Comparison of ENCODE assay signal across 8 cellular contexts in the genomic region with DNA sequence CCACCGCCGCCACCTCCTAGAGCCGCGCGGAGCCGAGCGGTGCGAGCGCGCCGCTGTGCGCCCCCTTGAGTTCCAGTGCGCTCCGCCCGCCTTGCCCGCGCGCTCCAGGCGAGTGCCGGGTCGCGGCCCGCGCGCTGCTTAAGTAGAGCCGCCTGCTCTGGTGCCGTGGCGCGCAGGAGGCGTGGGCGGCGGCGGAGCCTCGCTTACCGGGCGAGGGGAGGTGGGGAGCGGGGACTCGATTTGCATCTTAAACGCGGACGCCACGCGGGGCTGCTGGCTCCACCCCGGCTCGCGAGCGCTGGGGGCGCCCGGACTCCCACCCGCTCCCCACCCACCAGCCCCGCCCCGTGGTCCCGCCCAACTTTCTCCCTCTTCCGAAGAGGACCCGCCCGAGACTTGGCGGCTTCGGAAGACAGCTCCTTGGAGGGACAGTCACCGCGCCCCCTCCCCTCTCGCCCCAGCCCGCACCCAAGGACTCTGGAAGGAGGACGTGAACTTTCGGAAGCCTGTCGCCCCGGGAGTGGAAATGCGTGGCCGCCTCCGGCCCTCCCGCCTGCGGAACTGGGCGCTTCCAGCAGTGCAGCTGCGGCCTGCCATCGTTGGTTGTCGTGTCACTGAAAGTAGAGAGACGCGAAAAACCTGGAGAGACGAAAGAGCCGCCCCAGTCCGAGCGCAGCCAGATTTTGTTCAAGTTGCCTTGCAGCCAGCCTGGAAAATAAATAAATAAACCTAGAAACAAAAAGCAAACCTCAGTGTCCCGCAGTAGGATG. TPM values are rescaled to one million over a fixed set of nuclear protein-coding genes. Genes with fewer than 3 reads are reported as not detected.
DNase-seq lines count a peak whose midpoint lies in the region; TF ChIP-seq lines count a peak whose summit lies in the region.

TSS of gene KCTD12 (minus strand) at position 114 of the 770 bp plus-strand sequence. CDS start 257 bp downstream, outside the sequence.

- POLR2A ChIA-PET in HEK293T (lab: Yijun Ruan, JAX) = interaction anchor here (0.5 to 3.0 kb wide), 7 partner anchors 9 to 529 kb away, joined by 3 to 20 read pairs (median 4); no protein-coding TSS in a partner anchor

- H3K36me3 ChIP-seq in skeletal muscle satellite cell (ENCODE audit: insufficient read depth, low read length) = no peaks in the 10 kb centered on the region

- CTCF ChIA-PET in HEK293T (lab: Yijun Ruan, JAX) = interaction anchor here (0.5 to 2.4 kb wide), 10 partner anchors 11 to 592 kb away, joined by 3 to 8 read pairs (median 3); no protein-coding TSS in a partner anchor

- peak within 1 kb of the TSS; percentile 85 for H3K9ac ChIP-seq in skeletal muscle satellite cell (ENCODE audit: low read depth, low read length)

- TF ChIP-seq CTCF in GM12874 (IDR thresholded peaks at IDR 0.05; ENCODE audit: insufficient read depth, low read depth, low read length) (peak; percentile 40; the same call in 1 of the 2 replicates), NB4 (IDR thresholded peaks at IDR 0.05; ENCODE audit: low read depth, low read length) (peak; percentile 5)

- peak; percentile 90 for DNase-seq in HEK293T (ENCODE audit: extremely low spot score)
- peak; percentile 83 for DNase-seq in NB4 (ENCODE audit: low read depth)
- DNase-seq in UCSD-AML1 (lab: John Stamatoyannopoulos, UW; ENCODE audit: unreplicated experiment) = peak; percentile 76
- DNase-seq in brain pericyte (ENCODE audit: low read depth, low spot score) = peak; percentile 63
- no peak for DNase-seq in NCI-H446 treated with DMSO at 0.1 percent for 48 hours (lab: John Stamatoyannopoulos, UW)

- no peak for TF ChIP-seq POLR2A in NB4 (IDR thresholded peaks at IDR 0.05; ENCODE audit: extremely low read depth, insufficient read length)

- H3K4me3 ChIP-seq in NB4 (ENCODE audit: low read depth, low read length) (peak within 1 kb of the TSS; percentile 21), iPS-18c (ENCODE audit: insufficient read depth, low read depth, low read length) (peak within 1 kb of the TSS; percentile 63), skeletal muscle satellite cell (ENCODE audit: low read length) (peak within 1 kb of the TSS; percentile 83)

- H3K27me3 ChIP-seq in skeletal muscle satellite cell (ENCODE audit: control insufficient read depth, insufficient read depth, low read length) = no peaks in the 10 kb centered on the region

- H3K9me3 ChIP-seq in iPS-18c (ENCODE audit: control insufficient read depth, insufficient read depth, low read length) = no peaks in the 10 kb centered on the region
- H3K9me3 ChIP-seq in skeletal muscle satellite cell (replicated peaks; ENCODE audit: low read length) = no peaks in the 10 kb centered on the region

- peak within 1 kb of the TSS; percentile 89 for H3K4me2 ChIP-seq in skeletal muscle satellite cell (ENCODE audit: low read length)

- peaks cover 51% of the 10 kb centered on the region for H3K4me1 ChIP-seq in skeletal muscle satellite cell (ENCODE audit: control insufficient read depth, insufficient read depth, low read length)

TF ChIP-seq in HEK293T, 16 proteins besides CTCF, POLR2A, EP300 and RAD21:
- TF ChIP-seq TARDBP (IDR thresholded peaks at IDR 0.05) = 0 out of 2 replicates have a peak, but pooled peaks have one; percentile 51
- no peak for TF ChIP-seq HDGF (IDR thresholded peaks at IDR 0.05; ENCODE audit: borderline replicate concordance)
- TF ChIP-seq CTBP1 (IDR thresholded peaks at IDR 0.05; ENCODE audit: borderline replicate concordance) = peak; percentile 64; the same call in 1 of the 2 replicates
- TF ChIP-seq L3MBTL2 (conservative IDR thresholded peaks at IDR 0.05) = peak; percentile 84; the same call in 1 of the 2 replicates

RNA-seq across cellular contexts. Expression of gene KCTD12, which starts in this region (rescaled TPM):
- 47.0 and 70.0 TPM in 2 replicates for total RNA-seq in skeletal muscle satellite cell (2012; rRNA removed)

Comparison
In these comparisons a context has a peak if more than half of its experiments do, and no peak if none do; other contexts are left out.
1. H3K4me3 ChIP-seq: peak in every context shown above with its lines; median percentile 83 in skeletal muscle satellite cell; 63 in iPS-18c; 21 in NB4.